8 cellular contexts compared by ENCODE assay signal in the genomic region with DNA sequence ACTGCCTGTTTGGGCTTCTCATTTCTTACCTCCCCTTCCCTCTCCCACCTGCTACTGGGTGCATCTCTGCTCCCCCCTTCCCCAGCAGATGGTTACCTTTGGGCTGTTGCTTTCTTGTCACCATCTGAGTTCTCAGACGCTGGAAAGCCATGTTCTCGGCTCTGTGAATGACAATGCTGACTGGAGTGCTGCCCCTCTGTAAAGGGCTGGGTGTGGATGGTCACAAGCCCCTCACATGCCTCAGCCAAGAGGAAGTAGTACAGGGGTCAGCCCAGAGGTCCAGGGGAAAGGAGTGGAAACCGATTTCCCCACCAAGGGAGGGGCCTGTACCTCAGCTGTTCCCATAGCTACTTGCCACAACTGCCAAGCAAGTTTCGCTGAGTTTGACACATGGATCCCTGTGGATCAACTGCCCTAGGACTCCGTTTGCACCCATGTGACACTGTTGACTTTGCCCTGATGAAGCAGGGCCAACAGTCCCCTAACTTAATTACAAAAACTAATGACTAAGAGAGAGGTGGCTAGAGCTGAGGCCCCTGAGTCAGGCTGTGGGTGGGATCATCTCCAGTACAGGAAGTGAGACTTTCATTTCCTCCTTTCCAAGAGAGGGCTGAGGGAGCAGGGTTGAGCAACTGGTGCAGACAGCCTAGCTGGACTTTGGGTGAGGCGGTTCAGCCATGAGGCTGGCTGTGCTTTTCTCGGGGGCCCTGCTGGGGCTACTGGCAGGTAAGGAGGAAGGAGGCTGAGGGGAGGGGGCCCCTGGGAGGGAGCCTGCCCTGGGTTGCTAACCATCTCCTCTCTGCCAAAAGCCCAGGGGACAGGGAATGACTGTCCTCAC. TPM values are rescaled to one million over a fixed set of nuclear protein-coding genes. Genes with fewer than 3 reads are reported as not detected.
DNase-seq lines count a peak whose midpoint lies in the region; ATAC-seq and TF ChIP-seq lines count a peak whose summit lies in the region.

A gene with protein sequence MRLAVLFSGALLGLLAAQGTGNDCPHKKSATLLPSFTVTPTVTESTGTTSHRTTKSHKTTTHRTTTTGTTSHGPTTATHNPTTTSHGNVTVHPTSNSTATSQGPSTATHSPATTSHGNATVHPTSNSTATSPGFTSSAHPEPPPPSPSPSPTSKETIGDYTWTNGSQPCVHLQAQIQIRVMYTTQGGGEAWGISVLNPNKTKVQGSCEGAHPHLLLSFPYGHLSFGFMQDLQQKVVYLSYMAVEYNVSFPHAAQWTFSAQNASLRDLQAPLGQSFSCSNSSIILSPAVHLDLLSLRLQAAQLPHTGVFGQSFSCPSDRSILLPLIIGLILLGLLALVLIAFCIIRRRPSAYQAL (plus strand): TSS at position 638 of the 838 bp plus-strand sequence. CDS start 40 bp downstream, at position 678.

- POLR2A ChIA-PET in activated CD4-positive, alpha-beta T cell treated with anti-CD3 and anti-CD28 coated beads, Interleukin-2, amount 10 ng/mL, durations not matched to agents 7 days and 5 days (lab: Charles Lee), result no interaction called here

- peaks cover 80% of the 10 kb centered on the region for H3K4me1 Mint-ChIP-seq in CD14-positive monocyte
- peaks cover 89% of the 10 kb centered on the region for H3K4me1 Mint-ChIP-seq in activated CD4-positive, alpha-beta T cell treated with anti-CD3 and anti-CD28 coated beads, Interleukin-2, amount 10 ng/mL, durations not matched to agents 7 days and 5 days
- H3K4me1 Mint-ChIP-seq in effector memory CD8-positive, alpha-beta T cell (ENCODE audit: low read depth in 2 of 2), result peaks cover 36 to 48% of the 10 kb centered on the region in 2 donors

- H3K9me3 ChIP-seq in mesodermal cell (ENCODE audit: control insufficient read depth, low read length), result no peaks in the 10 kb centered on the region

- peak within 1 kb of the TSS; percentile 61 for H3K27ac ChIP-seq in mesodermal cell (ENCODE audit: low read depth, low read length, severe bottlenecking)

- H3K4me1 ChIP-seq in mesodermal cell (ENCODE audit: control insufficient read depth, insufficient read depth, low read length, poor library complexity, severe bottlenecking), result peaks cover 40% of the 10 kb centered on the region

- peaks cover 0 to 11% (median 0%) of the 10 kb centered on the region in 3 donors for H3K27me3 Mint-ChIP-seq in CD14-positive monocyte (ENCODE audit: low read depth in 3 of 3)
- no peaks in the 10 kb centered on the region for H3K27me3 Mint-ChIP-seq in activated CD4-positive, alpha-beta T cell treated with anti-CD3 and anti-CD28 coated beads, Interleukin-2, amount 10 ng/mL, durations not matched to agents 7 days and 5 days
- no peaks in the 10 kb centered on the region for H3K27me3 Mint-ChIP-seq in effector memory CD8-positive, alpha-beta T cell

- H3K4me3 ChIP-seq in mesodermal cell (ENCODE audit: extremely low read depth, insufficient read depth, low read length, poor library complexity, severe bottlenecking), result no peak within 1 kb of the TSS

- peak within 1 kb of the TSS; percentile 98 to 99 for H3K4me3 Mint-ChIP-seq in CD14-positive monocyte
- peak within 1 kb of the TSS; percentile 16 for H3K4me3 Mint-ChIP-seq in activated CD4-positive, alpha-beta T cell treated with anti-CD3 and anti-CD28 coated beads, Interleukin-2, amount 10 ng/mL, durations not matched to agents 7 days and 5 days
- peak within 1 kb of the TSS; percentile 50 to 64 for H3K4me3 Mint-ChIP-seq in effector memory CD8-positive, alpha-beta T cell

- TF ChIP-seq CTCF in CD14-positive monocyte (IDR thresholded peaks at IDR 0.05), result no peak

- WGBS in mesodermal cell (ENCODE audit: insufficient coverage in 2 of 2), 2 experiments, result 46 to 54% methylated on average over 3 to 6 of the region's 7 CpGs

- peaks cover 66% of the 10 kb centered on the region for H3K36me3 ChIP-seq in mesodermal cell (ENCODE audit: control insufficient read depth, insufficient read depth, low read length)

- CTCF ChIA-PET in activated CD4-positive, alpha-beta T cell treated with anti-CD3 and anti-CD28 coated beads, Interleukin-2, amount 10 ng/mL, durations not matched to agents 7 days and 5 days (lab: Charles Lee), result interaction anchor here (0.5 to 3.5 kb wide), 4 partner anchors 13 to 142 kb away, joined by 3 to 14 read pairs (median 10); a partner anchor contains a TSS

- H3K27ac Mint-ChIP-seq in CD14-positive monocyte, result peak within 1 kb of the TSS; percentile 98 to 100 (median 100)
- peak within 1 kb of the TSS; percentile 80 for H3K27ac Mint-ChIP-seq in activated CD4-positive, alpha-beta T cell treated with anti-CD3 and anti-CD28 coated beads, Interleukin-2, amount 10 ng/mL, durations not matched to agents 7 days and 5 days
- H3K27ac Mint-ChIP-seq in effector memory CD8-positive, alpha-beta T cell, result peak within 1 kb of the TSS; percentile 86 to 94

- DNase-seq in CD14-positive monocyte (ENCODE audit: low spot score), result peak; percentile 98
- DNase-seq in NAMALWA (ENCODE audit: low spot score), result peak; percentile 87
- DNase-seq in activated CD4-positive, alpha-beta T cell treated with anti-CD3 and anti-CD28 coated beads, Interleukin-2, amount 10 ng/mL, durations not matched to agents 7 days and 5 days, result peak; percentile 52
- no peak for DNase-seq in effector memory CD8-positive, alpha-beta T cell
- peak; percentile 65 to 70 for DNase-seq in stimulated activated CD8-positive, alpha-beta memory T cell treated with anti-CD3 and anti-CD28 coated beads, Interleukin-7, amount 100 ng/mL, for 4 hours (ENCODE audit: low read depth in 2 of 2)

- ATAC-seq in GM21390 (IDR thresholded peaks at IDR 0.05; ENCODE audit: unreplicated experiment), result peak; percentile 38
- peak; percentile 27 for ATAC-seq in effector memory CD8-positive, alpha-beta T cell (replicated peaks)
- ATAC-seq in GM18520 (IDR thresholded peaks at IDR 0.05; ENCODE audit: unreplicated experiment), result no peak

- peaks cover 71 to 78% of the 10 kb centered on the region in 2 donors for H3K36me3 Mint-ChIP-seq in CD14-positive monocyte
- H3K36me3 Mint-ChIP-seq in activated CD4-positive, alpha-beta T cell treated with anti-CD3 and anti-CD28 coated beads, Interleukin-2, amount 10 ng/mL, durations not matched to agents 7 days and 5 days (ENCODE audit: low read depth), result peaks cover 71% of the 10 kb centered on the region
- H3K36me3 Mint-ChIP-seq in effector memory CD8-positive, alpha-beta T cell (ENCODE audit: insufficient read depth), result peaks cover 75% of the 10 kb centered on the region

- intact Hi-C loops in CD14-positive monocyte (cut with micrococcal nuclease), result loop anchor here (2.0 to 10.0 kb wide), 3 partner anchors 108 to 263 kb away; a partner anchor contains a TSS

- H3K9me3 Mint-ChIP-seq in CD14-positive monocyte, result peaks cover 0 to 4% (median 0%) of the 10 kb centered on the region in 7 donors
- no peaks in the 10 kb centered on the region for H3K9me3 Mint-ChIP-seq in activated CD4-positive, alpha-beta T cell treated with anti-CD3 and anti-CD28 coated beads, Interleukin-2, amount 10 ng/mL, durations not matched to agents 7 days and 5 days
- H3K9me3 Mint-ChIP-seq in effector memory CD8-positive, alpha-beta T cell, result no peaks in the 10 kb centered on the region

RNA-seq across cellular contexts. Expression of the gene that starts here (rescaled TPM):
- polyA plus RNA-seq in CD14-positive monocyte, result 100 to 1,000 TPM; 642 to 884 TPM
- total RNA-seq in activated CD4-positive, alpha-beta T cell treated with anti-CD3 and anti-CD28 coated beads, Interleukin-2, amount 10 ng/mL, durations not matched to agents 7 days and 5 days, result 1 to 10 TPM; 3.8 to 4.4 TPM
- polyA plus RNA-seq in mesodermal cell (2013, experiment 1 of 2), result 5.8 TPM
- polyA plus RNA-seq in mesodermal cell (2013, experiment 2 of 2), result 4.1 TPM

Comparison
In these comparisons a context has a peak if more than half of its experiments do, and no peak if none do; other contexts are left out.
1. DNase-seq: peak in CD14-positive monocyte (single experiment), NAMALWA (single experiment), activated CD4-positive, alpha-beta T cell treated with anti-CD3 and anti-CD28 coated beads, Interleukin-2, amount 10 ng/mL, durations not matched to agents 7 days and 5 days (single experiment) and stimulated activated CD8-positive, alpha-beta memory T cell treated with anti-CD3 and anti-CD28 coated beads, Interleukin-7, amount 100 ng/mL, for 4 hours (2 of 2); none in effector memory CD8-positive, alpha-beta T cell (0 of 3).
2. H3K4me3 Mint-ChIP-seq: peak in every context shown above with its lines; median percentile 98 in CD14-positive monocyte; 57 in effector memory CD8-positive, alpha-beta T cell; 16 in activated CD4-positive, alpha-beta T cell treated with anti-CD3 and anti-CD28 coated beads, Interleukin-2, amount 10 ng/mL, durations not matched to agents 7 days and 5 days.
3. Peak in every context shown above with its lines, with median percentiles within 50 percentile points of each other: H3K27ac Mint-ChIP-seq.